ENCODE assay signal across 27 cellular contexts in genomic region chr4:40728341-40728740, GRCh38. TPM values are rescaled to one million over a fixed set of nuclear protein-coding genes. Genes with fewer than 3 reads are reported as not detected.
DNase-seq lines count a peak whose midpoint lies in the region; ATAC-seq and TF ChIP-seq lines count a peak whose summit lies in the region.
"Had no signal": no experiment of that assay in that cellular context is flagged by ENCODE, and none has a peak within 500 bp of the region (broad histone marks: within the 10 kb centered on the region; RNA-seq: fewer than 3 reads in every experiment).

No MANE protein-coding gene starts in this region.

- H4K12ac ChIP-seq in trophoblast cell (ENCODE audit: low read depth, low read length), result no peak overlapping the region

- H2BK120ac ChIP-seq in trophoblast cell (ENCODE audit: insufficient read depth, low read length, poor library complexity), result no peak overlapping the region

- no peak for DNase-seq in left colon
- no peak for DNase-seq in retina
- no peak for DNase-seq in trophoblast cell
- DNase-seq in NCI-H774 (lab: John Stamatoyannopoulos, UW), result no peak
- no peak for DNase-seq in Caco-2
- DNase-seq: C1 segment of cervical spinal cord; CD4-positive, alpha-beta memory T cell; COR-L47; DMS 273 treated with DMSO at 0.1 percent for 48 hours; DMS79; EL; GDM1; HCEC 1CT; KBM-7; MG63; NCI-H1105 treated with DMSO at 0.1 percent for 48 hours; NCI-H146; NCI-H1930; NCI-H2107; NCI-H446 treated with DMSO at 0.1 percent for 48 hours; NCI-H526; PC-9; SJCRH30 had no signal

- peaks cover 8% of the 10 kb centered on the region for H3K4me1 Mint-ChIP-seq in Caco-2 (ENCODE audit: low read depth, unreplicated experiment)

- H2AK5ac ChIP-seq in trophoblast cell (ENCODE audit: low read length), result no peak overlapping the region

- H3K36me3 Mint-ChIP-seq in Caco-2 (ENCODE audit: insufficient read depth, unreplicated experiment), result no peaks in the 10 kb centered on the region
- H3K36me3 Mint-ChIP-seq: CD4-positive, alpha-beta memory T cell had no signal

- H3K9me3 ChIP-seq in HUES64 (ENCODE audit: insufficient read depth, low read depth, low read length), result no peaks in the 10 kb centered on the region
- H3K9me3 ChIP-seq in neuron (ENCODE audit: low read length), result no peaks in the 10 kb centered on the region
- H3K9me3 ChIP-seq in trophoblast cell (ENCODE audit: insufficient read depth, low read depth, low read length), result no peaks in the 10 kb centered on the region
- no peaks in the 10 kb centered on the region for H3K9me3 ChIP-seq in Caco-2
- H3K9me3 ChIP-seq: MG63, SJCRH30 had no signal

- intact Hi-C loops in left colon (cut with DNase I, micrococcal nuclease), result no loop called here
- intact Hi-C loops in Caco-2 (cut with micrococcal nuclease; ENCODE audit: unreplicated experiment), result no loop called here

- no peak overlapping the region for H3K27ac Mint-ChIP-seq in Caco-2 (ENCODE audit: unreplicated experiment)
- H3K27ac Mint-ChIP-seq: CD4-positive, alpha-beta memory T cell had no signal

- no peak overlapping the region for H3K4me3 ChIP-seq in HUES64 (ENCODE audit: low read length)
- H3K4me3 ChIP-seq in neuron (ENCODE audit: low read length), result no peak overlapping the region
- no peak overlapping the region for H3K4me3 ChIP-seq in trophoblast cell (ENCODE audit: low read depth, low read length)
- no peak overlapping the region for H3K4me3 ChIP-seq in Caco-2 (ENCODE audit: low read depth, low read length)
- H3K4me3 ChIP-seq: GM12878, MG63, PC-9, SJCRH30 had no signal

- no peak overlapping the region for H3K4me2 ChIP-seq in trophoblast cell (ENCODE audit: low read length)
- H3K4me2 ChIP-seq: PC-9 had no signal

- no peaks in the 10 kb centered on the region for H3K79me1 ChIP-seq in trophoblast cell (ENCODE audit: low read length)

- no peak overlapping the region for H3K23ac ChIP-seq in trophoblast cell (ENCODE audit: low read length)

- no peaks in the 10 kb centered on the region for H3K79me2 ChIP-seq in trophoblast cell (ENCODE audit: control insufficient read depth, insufficient read depth, low read length, poor library complexity)

- H3K27me3 ChIP-seq in HUES64 (ENCODE audit: insufficient read depth, low read length) (no peaks in the 10 kb centered on the region), neuron (ENCODE audit: insufficient read depth, low read length) (no peaks in the 10 kb centered on the region), trophoblast cell (ENCODE audit: insufficient read depth, low read length) (no peaks in the 10 kb centered on the region), Caco-2 (replicated peaks; ENCODE audit: control insufficient read depth, insufficient read depth, low read length) (no peaks in the 10 kb centered on the region)
- H3K27me3 ChIP-seq: SJCRH30 had no signal

- CTCF ChIA-PET in Caco-2 (lab: Charles Lee), result no interaction called here

- H3K4me3 Mint-ChIP-seq in Caco-2 (ENCODE audit: unreplicated experiment), result no peak overlapping the region
- H3K4me3 Mint-ChIP-seq: CD4-positive, alpha-beta memory T cell had no signal

- H3K4ac ChIP-seq in trophoblast cell (ENCODE audit: low read depth, low read length), result no peak overlapping the region

- no peak for TF ChIP-seq CTCF in Caco-2 (IDR thresholded peaks at IDR 0.05; ENCODE audit: insufficient read depth in 1 of 2, low read depth in 1 of 2, low read length in 1 of 2, severe bottlenecking in 1 of 2, unreplicated experiment in 1 of 2)

- H3K4me1 ChIP-seq in HUES64 (ENCODE audit: insufficient read depth, low read length) (peaks cover 8% of the 10 kb centered on the region; the same call in 1 of the 2 replicates), neuron (ENCODE audit: insufficient read depth, low read length) (peaks cover 5% of the 10 kb centered on the region), trophoblast cell (ENCODE audit: control insufficient read depth in 1 of 2, insufficient read depth in 2 of 2, low read length in 2 of 2) (no peaks in the 10 kb centered on the region), Caco-2 (no peaks in the 10 kb centered on the region)

- H3K18ac ChIP-seq in trophoblast cell (ENCODE audit: low read length), result no peak overlapping the region

- H3K9me3 Mint-ChIP-seq in Caco-2 (ENCODE audit: unreplicated experiment), result no peaks in the 10 kb centered on the region

- no peak overlapping the region for H2BK5ac ChIP-seq in trophoblast cell (ENCODE audit: low read depth, low read length, poor library complexity)

- H3K27ac ChIP-seq in HUES64 (ENCODE audit: low read depth, low read length) (no peak overlapping the region), trophoblast cell (ENCODE audit: low read depth, low read length) (no peak overlapping the region)
- H3K27ac ChIP-seq: PC-9, SJCRH30 had no signal

- H4K8ac ChIP-seq in trophoblast cell (ENCODE audit: low read depth, low read length), result no peak overlapping the region

- POLR2A ChIA-PET in Caco-2 (lab: Charles Lee), result no interaction called here

- no TSS peak for BruUV-seq in Caco-2 (replicated peaks; lab: Mats Ljungman, UMichigan)

- H4K91ac ChIP-seq in trophoblast cell (ENCODE audit: low read depth, low read length), result no peak overlapping the region

- H2BK12ac ChIP-seq in trophoblast cell (ENCODE audit: low read length), result no peak overlapping the region

- no peaks in the 10 kb centered on the region for H3K27me3 Mint-ChIP-seq in Caco-2 (ENCODE audit: insufficient read depth, unreplicated experiment)

- 78% methylated on average over 3 of the region's 3 CpGs for WGBS in HUES64
- WGBS in trophoblast cell (ENCODE audit: extremely low coverage, insufficient coverage, insufficient read length), result no CpG with 5 or more reads among the region's 3 CpGs

- peak overlapping the region; percentile 90 for H2AFZ ChIP-seq in neuron (ENCODE audit: low read depth, low read length)
- no peak overlapping the region for H2AFZ ChIP-seq in trophoblast cell (ENCODE audit: insufficient read depth, low read length, poor library complexity)
- H2AFZ ChIP-seq: PC-9 had no signal

- no peak overlapping the region for H3K14ac ChIP-seq in trophoblast cell (ENCODE audit: low read length)

- peak; percentile 45 for ATAC-seq in left colon
- ATAC-seq: GM12878, Right ventricle myocardium inferior had no signal

- H3K36me3 ChIP-seq in HUES64 (ENCODE audit: insufficient read depth, low read length), result no peaks in the 10 kb centered on the region
- no peaks in the 10 kb centered on the region for H3K36me3 ChIP-seq in neuron (ENCODE audit: insufficient read depth, low read length)
- no peaks in the 10 kb centered on the region for H3K36me3 ChIP-seq in trophoblast cell (ENCODE audit: control insufficient read depth in 1 of 2, insufficient read depth in 2 of 2, low read length in 2 of 2)
- H3K36me3 ChIP-seq in Caco-2 (ENCODE audit: control insufficient read depth, insufficient read depth, low read length), result no peaks in the 10 kb centered on the region
- H3K36me3 ChIP-seq: MG63, SJCRH30 had no signal

- H3K9ac ChIP-seq in HUES64 (ENCODE audit: low read depth, low read length), result peak overlapping the region; percentile 42; the same call in 1 of the 2 replicates
- H3K9ac ChIP-seq in trophoblast cell (ENCODE audit: low read length), result no peak overlapping the region

RNA-seq across cellular contexts. Expression of gene NSUN7, which starts 21.4 kb away (rescaled TPM):
- polyA plus RNA-seq in HUES64 (2013, experiment 1 of 2), result 8.9 TPM
- polyA plus RNA-seq in HUES64 (2013, experiment 2 of 2), result 12.1 TPM
- total RNA-seq in left colon (1 to 10 TPM; 8.6 to 9.9 TPM), Caco-2 (2022) (18.5 and 19.6 TPM in 2 replicates)
- 5.6 and 6.2 TPM in 2 replicates for polyA plus RNA-seq in trophoblast cell (2013)
- total RNA-seq: CD4-positive, alpha-beta memory T cell had no signal
- polyA plus RNA-seq: CD4-positive, alpha-beta memory T cell had no signal
